ENCODE assay signal across 2 cellular contexts in genomic region chr22:25745341-25746011, GRCh38.
TF ChIP-seq lines count a peak whose summit lies in the region.

No MANE protein-coding gene starts in this region.

TF ChIP-seq in SK-N-SH, 30 proteins besides CTCF, POLR2A, EP300 and RAD21 (continued from another document):
- TF ChIP-seq, protein P1, sequence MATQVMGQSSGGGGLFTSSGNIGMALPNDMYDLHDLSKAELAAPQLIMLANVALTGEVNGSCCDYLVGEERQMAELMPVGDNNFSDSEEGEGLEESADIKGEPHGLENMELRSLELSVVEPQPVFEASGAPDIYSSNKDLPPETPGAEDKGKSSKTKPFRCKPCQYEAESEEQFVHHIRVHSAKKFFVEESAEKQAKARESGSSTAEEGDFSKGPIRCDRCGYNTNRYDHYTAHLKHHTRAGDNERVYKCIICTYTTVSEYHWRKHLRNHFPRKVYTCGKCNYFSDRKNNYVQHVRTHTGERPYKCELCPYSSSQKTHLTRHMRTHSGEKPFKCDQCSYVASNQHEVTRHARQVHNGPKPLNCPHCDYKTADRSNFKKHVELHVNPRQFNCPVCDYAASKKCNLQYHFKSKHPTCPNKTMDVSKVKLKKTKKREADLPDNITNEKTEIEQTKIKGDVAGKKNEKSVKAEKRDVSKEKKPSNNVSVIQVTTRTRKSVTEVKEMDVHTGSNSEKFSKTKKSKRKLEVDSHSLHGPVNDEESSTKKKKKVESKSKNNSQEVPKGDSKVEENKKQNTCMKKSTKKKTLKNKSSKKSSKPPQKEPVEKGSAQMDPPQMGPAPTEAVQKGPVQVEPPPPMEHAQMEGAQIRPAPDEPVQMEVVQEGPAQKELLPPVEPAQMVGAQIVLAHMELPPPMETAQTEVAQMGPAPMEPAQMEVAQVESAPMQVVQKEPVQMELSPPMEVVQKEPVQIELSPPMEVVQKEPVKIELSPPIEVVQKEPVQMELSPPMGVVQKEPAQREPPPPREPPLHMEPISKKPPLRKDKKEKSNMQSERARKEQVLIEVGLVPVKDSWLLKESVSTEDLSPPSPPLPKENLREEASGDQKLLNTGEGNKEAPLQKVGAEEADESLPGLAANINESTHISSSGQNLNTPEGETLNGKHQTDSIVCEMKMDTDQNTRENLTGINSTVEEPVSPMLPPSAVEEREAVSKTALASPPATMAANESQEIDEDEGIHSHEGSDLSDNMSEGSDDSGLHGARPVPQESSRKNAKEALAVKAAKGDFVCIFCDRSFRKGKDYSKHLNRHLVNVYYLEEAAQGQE (IDR thresholded peaks at IDR 0.05; ENCODE audit: low read depth, low read length) = no peak
- TF ChIP-seq NFIC (IDR thresholded peaks at IDR 0.05; ENCODE audit: borderline replicate concordance) = no peak
- TF ChIP-seq GABPA (IDR thresholded peaks at IDR 0.05; ENCODE audit: low read depth) = no peak
- TF ChIP-seq FOSL2 (IDR thresholded peaks at IDR 0.05; ENCODE audit: borderline replicate concordance, low read depth) = no peak
- no peak for TF ChIP-seq MEF2A (IDR thresholded peaks at IDR 0.05; ENCODE audit: borderline replicate concordance, low read depth)
- TF ChIP-seq, protein P2, sequence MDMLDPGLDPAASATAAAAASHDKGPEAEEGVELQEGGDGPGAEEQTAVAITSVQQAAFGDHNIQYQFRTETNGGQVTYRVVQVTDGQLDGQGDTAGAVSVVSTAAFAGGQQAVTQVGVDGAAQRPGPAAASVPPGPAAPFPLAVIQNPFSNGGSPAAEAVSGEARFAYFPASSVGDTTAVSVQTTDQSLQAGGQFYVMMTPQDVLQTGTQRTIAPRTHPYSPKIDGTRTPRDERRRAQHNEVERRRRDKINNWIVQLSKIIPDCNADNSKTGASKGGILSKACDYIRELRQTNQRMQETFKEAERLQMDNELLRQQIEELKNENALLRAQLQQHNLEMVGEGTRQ (IDR thresholded peaks at IDR 0.05; ENCODE audit: borderline replicate concordance, low read depth, low read length) = no peak
- no peak for TF ChIP-seq POLR2AphosphoS5 (IDR thresholded peaks at IDR 0.05; ENCODE audit: low read depth, low read length)
- TF ChIP-seq TAF1 (IDR thresholded peaks at IDR 0.05; ENCODE audit: borderline replicate concordance, low read depth, low read length) = no peak
- no peak for TF ChIP-seq RXRA (IDR thresholded peaks at IDR 0.05; ENCODE audit: borderline replicate concordance, low read depth)
- TF ChIP-seq ZBTB33 (IDR thresholded peaks at IDR 0.05; ENCODE audit: borderline replicate concordance, low read depth) = no peak
- TF ChIP-seq CHD2 (IDR thresholded peaks at IDR 0.05; ENCODE audit: low read length, partially characterized antibody) = no peak
- TF ChIP-seq EZH2phosphoT487 (IDR thresholded peaks at IDR 0.05; ENCODE audit: borderline replicate concordance, low read depth) = no peak
- TF ChIP-seq SMC3 (IDR thresholded peaks at IDR 0.05; ENCODE audit: low read depth, low read length) = no peak
- TF ChIP-seq NRF1 (IDR thresholded peaks at IDR 0.05; ENCODE audit: low read depth, low read length) = no peak

TF ChIP-seq in SK-N-SH treated with all-trans-retinoic acid at 6 μM for 48 hours, 23 proteins besides CTCF, POLR2A, EP300 and RAD21 (continued from another document):
- TF ChIP-seq, protein P3, sequence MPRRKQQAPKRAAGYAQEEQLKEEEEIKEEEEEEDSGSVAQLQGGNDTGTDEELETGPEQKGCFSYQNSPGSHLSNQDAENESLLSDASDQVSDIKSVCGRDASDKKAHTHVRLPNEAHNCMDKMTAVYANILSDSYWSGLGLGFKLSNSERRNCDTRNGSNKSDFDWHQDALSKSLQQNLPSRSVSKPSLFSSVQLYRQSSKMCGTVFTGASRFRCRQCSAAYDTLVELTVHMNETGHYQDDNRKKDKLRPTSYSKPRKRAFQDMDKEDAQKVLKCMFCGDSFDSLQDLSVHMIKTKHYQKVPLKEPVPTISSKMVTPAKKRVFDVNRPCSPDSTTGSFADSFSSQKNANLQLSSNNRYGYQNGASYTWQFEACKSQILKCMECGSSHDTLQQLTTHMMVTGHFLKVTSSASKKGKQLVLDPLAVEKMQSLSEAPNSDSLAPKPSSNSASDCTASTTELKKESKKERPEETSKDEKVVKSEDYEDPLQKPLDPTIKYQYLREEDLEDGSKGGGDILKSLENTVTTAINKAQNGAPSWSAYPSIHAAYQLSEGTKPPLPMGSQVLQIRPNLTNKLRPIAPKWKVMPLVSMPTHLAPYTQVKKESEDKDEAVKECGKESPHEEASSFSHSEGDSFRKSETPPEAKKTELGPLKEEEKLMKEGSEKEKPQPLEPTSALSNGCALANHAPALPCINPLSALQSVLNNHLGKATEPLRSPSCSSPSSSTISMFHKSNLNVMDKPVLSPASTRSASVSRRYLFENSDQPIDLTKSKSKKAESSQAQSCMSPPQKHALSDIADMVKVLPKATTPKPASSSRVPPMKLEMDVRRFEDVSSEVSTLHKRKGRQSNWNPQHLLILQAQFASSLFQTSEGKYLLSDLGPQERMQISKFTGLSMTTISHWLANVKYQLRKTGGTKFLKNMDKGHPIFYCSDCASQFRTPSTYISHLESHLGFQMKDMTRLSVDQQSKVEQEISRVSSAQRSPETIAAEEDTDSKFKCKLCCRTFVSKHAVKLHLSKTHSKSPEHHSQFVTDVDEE (CRISPR knock-in tag; IDR thresholded peaks at IDR 0.05) = no peak
- TF ChIP-seq ZNF565 (CRISPR knock-in tag; conservative IDR thresholded peaks at IDR 0.05; ENCODE audit: low read depth) = no peak
